ENCODE assay signal across 11 cellular contexts in the genomic region with DNA sequence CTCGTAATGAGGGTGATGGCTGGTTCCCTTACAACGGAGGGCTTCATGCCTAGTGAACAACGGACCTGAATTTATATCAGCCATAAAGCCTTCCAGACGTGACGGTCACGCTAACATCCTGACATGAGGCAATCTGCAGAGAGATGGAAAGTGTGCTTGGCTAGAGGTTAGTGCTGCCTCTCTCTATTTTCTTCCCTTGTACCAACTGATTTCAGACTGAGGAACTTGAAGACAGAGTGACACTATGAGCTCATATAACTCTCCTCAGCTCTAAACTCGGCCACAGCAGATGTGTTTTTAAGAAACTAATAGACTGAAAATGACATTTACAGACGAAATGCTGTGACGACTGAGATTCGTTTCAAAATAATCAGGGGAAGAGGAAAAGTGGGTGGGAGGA.
A peak's percentile ranks its signal among the peaks of the same experiment; 100 is the strongest.
DNase-seq lines count a peak whose midpoint lies in the region; ATAC-seq and TF ChIP-seq lines count a peak whose summit lies in the region.
"Had no signal": no experiment of that assay in that cellular context is flagged by ENCODE, and none has a peak within 500 bp of the region (broad histone marks: within the 10 kb centered on the region; RNA-seq: fewer than 3 reads in every experiment).

No MANE protein-coding gene starts in this region.

- H3K79me2 ChIP-seq in neural cell (replicated peaks; ENCODE audit: insufficient read depth, low read length) = no peaks in the 10 kb centered on the region

- H2AFZ ChIP-seq in neural cell (ENCODE audit: low read depth, low read length) = no peak overlapping the region

- no peak for TF ChIP-seq EP300 in neural cell (conservative IDR thresholded peaks at IDR 0.05; ENCODE audit: poor library complexity, severe bottlenecking)

- peak overlapping the region; percentile 62 for H3K27ac ChIP-seq in CD4-positive, CD25-positive, alpha-beta regulatory T cell (ENCODE audit: insufficient read depth, low read length, poor library complexity, severe bottlenecking)
- peak overlapping the region; percentile 50 for H3K27ac ChIP-seq in colonic mucosa
- peak overlapping the region; percentile 18 for H3K27ac ChIP-seq in neural cell (ENCODE audit: low read length)
- H3K27ac ChIP-seq in thyroid gland = no peak overlapping the region

- H3K9ac ChIP-seq in colonic mucosa (ENCODE audit: low read depth in 2 of 2, low read length in 2 of 2) = peak overlapping the region; percentile 14 to 15
- no peak overlapping the region for H3K9ac ChIP-seq in neural cell (ENCODE audit: low read length)

- H3K27me3 ChIP-seq in CD4-positive, CD25-positive, alpha-beta regulatory T cell (ENCODE audit: control insufficient read depth, insufficient read depth, low read length) = no peaks in the 10 kb centered on the region
- H3K27me3 ChIP-seq in colonic mucosa (no peaks in the 10 kb centered on the region), neural cell (ENCODE audit: insufficient read depth, low read depth, low read length) (no peaks in the 10 kb centered on the region), thyroid gland (no peaks in the 10 kb centered on the region)

- H3K4me2 ChIP-seq in neural cell (ENCODE audit: low read length) = no peak overlapping the region

- peak overlapping the region; percentile 82 for H3K4me3 ChIP-seq in CD4-positive, CD25-positive, alpha-beta regulatory T cell (ENCODE audit: low read depth, low read length)
- H3K4me3 ChIP-seq in colonic mucosa = no peak overlapping the region
- no peak overlapping the region for H3K4me3 ChIP-seq in neural cell (ENCODE audit: low read length)
- H3K4me3 ChIP-seq in thyroid gland (replicated peaks in 1 of 3) = no peak overlapping the region

- H4K20me1 ChIP-seq in neural cell (ENCODE audit: insufficient read depth) = no peaks in the 10 kb centered on the region

- no peaks in the 10 kb centered on the region for H3K9me3 Mint-ChIP-seq in CD4-positive, CD25-positive, alpha-beta regulatory T cell
- H3K9me3 Mint-ChIP-seq in HFFc6 = no peaks in the 10 kb centered on the region

- TF ChIP-seq POLR2A in thyroid gland (IDR thresholded peaks at IDR 0.05) = no peak

- DNase-seq in CD4-positive, CD25-positive, alpha-beta regulatory T cell = peak in 1 of 3 donors; percentile 40
- DNase-seq in HFFc6 = no peak
- no peak for DNase-seq in colonic mucosa
- DNase-seq in thyroid gland = no peak
- no peak for DNase-seq in NCI-H1048 (lab: John Stamatoyannopoulos, UW)
- DNase-seq in iPS-NIHi7 (ENCODE audit: extremely low spot score) = no peak
- DNase-seq: activated CD8-positive, alpha-beta memory T cell treated with anti-CD3 and anti-CD28 coated beads, Interleukin-2, amount 10 ng/mL, durations not matched to agents 7 days and 5 days; NCI-H187 treated with DMSO at 0.1 percent for 48 hours; stimulated activated CD4-positive, alpha-beta T cell treated with anti-CD3 and anti-CD28 coated beads, Interleukin-2, amount 100 ng/mL, for 48 hours had no signal

- H3K9me2 ChIP-seq in neural cell (ENCODE audit: insufficient read depth, low read length) = no peaks in the 10 kb centered on the region

- no peaks in the 10 kb centered on the region for H3K36me3 ChIP-seq in CD4-positive, CD25-positive, alpha-beta regulatory T cell (ENCODE audit: control insufficient read depth, insufficient read depth, low read length)
- H3K36me3 ChIP-seq in colonic mucosa (no peaks in the 10 kb centered on the region), neural cell (ENCODE audit: insufficient read depth, low read length) (no peaks in the 10 kb centered on the region), thyroid gland (no peaks in the 10 kb centered on the region)

- peak overlapping the region; percentile 85 to 92 (median 90) for H3K4me3 Mint-ChIP-seq in CD4-positive, CD25-positive, alpha-beta regulatory T cell
- no peak overlapping the region for H3K4me3 Mint-ChIP-seq in HFFc6

- intact Hi-C loops in colonic mucosa (cut with DNase I) = no loop called here
- intact Hi-C loops in thyroid gland (cut with DNase I) = no loop called here

- no peak for TF ChIP-seq RAD21 in neural cell (conservative IDR thresholded peaks at IDR 0.05)

- H3K9me3 ChIP-seq in CD4-positive, CD25-positive, alpha-beta regulatory T cell (ENCODE audit: control insufficient read depth in 2 of 2, low read length in 2 of 2) = no peaks in the 10 kb centered on the region
- H3K9me3 ChIP-seq in colonic mucosa (no peaks in the 10 kb centered on the region), neural cell (ENCODE audit: low read length) (no peaks in the 10 kb centered on the region), thyroid gland (no peaks in the 10 kb centered on the region)

- H3F3A ChIP-seq in neural cell (ENCODE audit: insufficient read depth, low read length, poor library complexity, severe bottlenecking) = no peaks in the 10 kb centered on the region

- no peaks in the 10 kb centered on the region for H3K36me3 Mint-ChIP-seq in CD4-positive, CD25-positive, alpha-beta regulatory T cell
- H3K36me3 Mint-ChIP-seq in HFFc6 (ENCODE audit: low read depth) = peaks cover 5% of the 10 kb centered on the region; the same call in 1 of the 2 replicates
- H3K36me3 Mint-ChIP-seq: activated CD8-positive, alpha-beta memory T cell treated with anti-CD3 and anti-CD28 coated beads, Interleukin-2, amount 10 ng/mL, durations not matched to agents 7 days and 5 days had no signal

- H3K4me1 ChIP-seq in CD4-positive, CD25-positive, alpha-beta regulatory T cell (ENCODE audit: control insufficient read depth, insufficient read depth, low read length, poor library complexity, severe bottlenecking) = peaks cover 36% of the 10 kb centered on the region
- H3K4me1 ChIP-seq in colonic mucosa (no peaks in the 10 kb centered on the region), thyroid gland (peaks cover 0 to 6% of the 10 kb centered on the region in 2 donors)

- TF ChIP-seq CTCF in HFFc6 (IDR thresholded peaks at IDR 0.05) (no peak), colonic mucosa (IDR thresholded peaks at IDR 0.05) (no peak), neural cell (IDR thresholded peaks at IDR 0.05; ENCODE audit: poor library complexity, severe bottlenecking) (no peak), thyroid gland (IDR thresholded peaks at IDR 0.05) (no peak)

- peaks cover 13 to 63% (median 38%) of the 10 kb centered on the region in 4 donors for H3K4me1 Mint-ChIP-seq in CD4-positive, CD25-positive, alpha-beta regulatory T cell
- H3K4me1 Mint-ChIP-seq in HFFc6 (ENCODE audit: low read depth) = peaks cover 56% of the 10 kb centered on the region

- peak overlapping the region; percentile 48 to 81 (median 78) for H3K27ac Mint-ChIP-seq in CD4-positive, CD25-positive, alpha-beta regulatory T cell
- peak overlapping the region; percentile 7; the same call in 1 of the 2 replicates for H3K27ac Mint-ChIP-seq in HFFc6
- H3K27ac Mint-ChIP-seq: activated CD8-positive, alpha-beta memory T cell treated with anti-CD3 and anti-CD28 coated beads, Interleukin-2, amount 10 ng/mL, durations not matched to agents 7 days and 5 days had no signal

- H3K27me3 Mint-ChIP-seq in CD4-positive, CD25-positive, alpha-beta regulatory T cell = no peaks in the 10 kb centered on the region
- H3K27me3 Mint-ChIP-seq in HFFc6 (ENCODE audit: insufficient read depth) = peaks cover 4% of the 10 kb centered on the region; the same call in 1 of the 2 replicates
- H3K27me3 Mint-ChIP-seq: activated CD8-positive, alpha-beta memory T cell treated with anti-CD3 and anti-CD28 coated beads, Interleukin-2, amount 10 ng/mL, durations not matched to agents 7 days and 5 days had no signal

- 76 to 83% methylated on average over 10 of the region's 10 CpGs for WGBS in thyroid gland, 2 donors

- ATAC-seq in CD4-positive, CD25-positive, alpha-beta regulatory T cell (ENCODE audit: low read depth in 2 of 2) = no peak
- ATAC-seq in GM19455 (IDR thresholded peaks at IDR 0.05; ENCODE audit: unreplicated experiment) = no peak

TF ChIP-seq in neural cell, 6 proteins besides CTCF, POLR2A, EP300 and RAD21:
- TF ChIP-seq TAF1 (IDR thresholded peaks at IDR 0.05; ENCODE audit: low read depth) (no peak), EZH2 (IDR thresholded peaks at IDR 0.05; ENCODE audit: borderline replicate concordance, insufficient read depth, low read length, poor library complexity, severe bottlenecking) (no peak), SMC3 (conservative IDR thresholded peaks at IDR 0.05; ENCODE audit: poor library complexity) (no peak), MXI1 (conservative IDR thresholded peaks at IDR 0.05; ENCODE audit: poor library complexity, severe bottlenecking) (no peak), POLR2AphosphoS5 (IDR thresholded peaks at IDR 0.05) (no peak)
- TF ChIP-seq, protein P1, sequence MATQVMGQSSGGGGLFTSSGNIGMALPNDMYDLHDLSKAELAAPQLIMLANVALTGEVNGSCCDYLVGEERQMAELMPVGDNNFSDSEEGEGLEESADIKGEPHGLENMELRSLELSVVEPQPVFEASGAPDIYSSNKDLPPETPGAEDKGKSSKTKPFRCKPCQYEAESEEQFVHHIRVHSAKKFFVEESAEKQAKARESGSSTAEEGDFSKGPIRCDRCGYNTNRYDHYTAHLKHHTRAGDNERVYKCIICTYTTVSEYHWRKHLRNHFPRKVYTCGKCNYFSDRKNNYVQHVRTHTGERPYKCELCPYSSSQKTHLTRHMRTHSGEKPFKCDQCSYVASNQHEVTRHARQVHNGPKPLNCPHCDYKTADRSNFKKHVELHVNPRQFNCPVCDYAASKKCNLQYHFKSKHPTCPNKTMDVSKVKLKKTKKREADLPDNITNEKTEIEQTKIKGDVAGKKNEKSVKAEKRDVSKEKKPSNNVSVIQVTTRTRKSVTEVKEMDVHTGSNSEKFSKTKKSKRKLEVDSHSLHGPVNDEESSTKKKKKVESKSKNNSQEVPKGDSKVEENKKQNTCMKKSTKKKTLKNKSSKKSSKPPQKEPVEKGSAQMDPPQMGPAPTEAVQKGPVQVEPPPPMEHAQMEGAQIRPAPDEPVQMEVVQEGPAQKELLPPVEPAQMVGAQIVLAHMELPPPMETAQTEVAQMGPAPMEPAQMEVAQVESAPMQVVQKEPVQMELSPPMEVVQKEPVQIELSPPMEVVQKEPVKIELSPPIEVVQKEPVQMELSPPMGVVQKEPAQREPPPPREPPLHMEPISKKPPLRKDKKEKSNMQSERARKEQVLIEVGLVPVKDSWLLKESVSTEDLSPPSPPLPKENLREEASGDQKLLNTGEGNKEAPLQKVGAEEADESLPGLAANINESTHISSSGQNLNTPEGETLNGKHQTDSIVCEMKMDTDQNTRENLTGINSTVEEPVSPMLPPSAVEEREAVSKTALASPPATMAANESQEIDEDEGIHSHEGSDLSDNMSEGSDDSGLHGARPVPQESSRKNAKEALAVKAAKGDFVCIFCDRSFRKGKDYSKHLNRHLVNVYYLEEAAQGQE (IDR thresholded peaks at IDR 0.05; ENCODE audit: borderline replicate concordance) = no peak

Comparison
In these comparisons a context has a peak if more than half of its experiments do, and no peak if none do; other contexts are left out.
1. H3K27ac ChIP-seq: peak in CD4-positive, CD25-positive, alpha-beta regulatory T cell (single experiment), colonic mucosa (single experiment) and neural cell (single experiment); none in thyroid gland (0 of 3).